8 cellular contexts compared by ENCODE assay signal in the genomic region with DNA sequence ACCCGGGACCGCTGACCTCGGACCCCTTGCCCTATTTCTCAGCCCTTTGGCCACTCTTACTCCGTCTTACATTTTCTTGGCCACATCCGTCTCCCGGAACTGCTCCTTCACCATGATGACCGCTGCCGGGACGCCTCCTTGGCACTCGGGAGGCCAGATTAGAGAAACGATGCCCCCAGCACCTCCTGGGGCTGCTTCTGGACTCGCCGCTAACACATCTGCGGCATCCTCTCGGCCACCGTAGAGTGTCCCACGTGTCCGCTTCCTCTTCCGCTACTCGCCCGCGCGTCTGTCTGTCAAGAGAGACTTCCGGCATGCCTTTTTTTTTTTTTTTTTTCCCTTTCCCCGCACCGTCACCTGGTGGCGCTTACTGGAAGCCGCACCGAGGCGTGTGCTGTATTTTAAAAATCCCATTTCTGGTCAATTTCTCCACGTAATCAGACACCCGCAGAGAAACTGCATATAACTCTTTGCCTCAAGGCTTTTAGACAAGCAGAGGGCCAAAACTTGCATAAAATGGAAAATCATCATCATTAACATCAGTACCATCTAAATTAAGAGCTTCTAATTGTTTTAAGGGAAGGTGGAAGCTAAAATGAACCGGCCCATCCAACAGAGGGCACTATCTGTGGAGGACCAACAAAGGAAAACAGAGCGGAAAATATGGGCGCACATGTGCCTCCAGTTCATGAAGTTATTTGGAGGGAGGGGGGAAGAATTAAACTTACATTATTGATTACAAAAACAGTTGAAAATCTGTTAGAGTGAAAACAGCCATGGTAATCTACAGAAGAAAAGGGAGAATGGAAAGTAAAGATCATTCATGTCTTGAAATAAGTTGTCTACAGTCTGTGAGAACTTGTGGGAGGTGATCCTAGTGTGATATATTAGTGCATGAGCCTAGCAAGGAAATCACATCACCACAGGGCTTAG. TPM values are rescaled to one million over a fixed set of nuclear protein-coding genes. Genes with fewer than 3 reads are reported as not detected.
DNase-seq lines count a peak whose midpoint lies in the region; ATAC-seq lines count a peak whose summit lies in the region.

POLR3A (minus strand) TSS at position 222 of the 933 bp plus-strand sequence; CDS start at position 114, 108 bp downstream.

- no peak within 1 kb of the TSS for H3K23ac ChIP-seq in mesendoderm (ENCODE audit: low read length)

- peaks cover 4% of the 10 kb centered on the region for H3K36me3 ChIP-seq in endocrine pancreas (ENCODE audit: control insufficient read depth, insufficient read depth, low read length)
- H3K36me3 ChIP-seq in mesendoderm (ENCODE audit: control insufficient read depth, insufficient read depth, low read length): peaks cover 5% of the 10 kb centered on the region

- H2BK15ac ChIP-seq in mesendoderm (replicated peaks; ENCODE audit: low read depth): no peak within 1 kb of the TSS

- peak within 1 kb of the TSS; percentile 97 for H4K5ac ChIP-seq in mesendoderm (ENCODE audit: low read length)

- H3K9ac ChIP-seq in endocrine pancreas (ENCODE audit: control insufficient read depth, insufficient read depth, low read length): peak within 1 kb of the TSS; percentile 95
- peak within 1 kb of the TSS; percentile 95 for H3K9ac ChIP-seq in mesendoderm (ENCODE audit: low read length)

- H3K18ac ChIP-seq in mesendoderm (ENCODE audit: low read length): no peak within 1 kb of the TSS

- WGBS in mesendoderm (ENCODE audit: extremely low coverage, insufficient coverage, low lambda C conversion rate): no CpG with 5 or more reads among the region's 35 CpGs

- H4K8ac ChIP-seq in mesendoderm (ENCODE audit: low read depth, low read length): no peak within 1 kb of the TSS

- H3K27me3 ChIP-seq in endocrine pancreas (ENCODE audit: control insufficient read depth, insufficient read depth, low read length) (no peaks in the 10 kb centered on the region), mesendoderm (ENCODE audit: insufficient read depth, low read length, poor library complexity) (no peaks in the 10 kb centered on the region)

- DNase-seq in COLO829 (ENCODE audit: low spot score) (peak; percentile 91), HT-29 (ENCODE audit: low spot score) (peak; percentile 90), mesendoderm (peak; percentile 99)
- DNase-seq in NK-92 treated with Interleukin-12 subunit alpha and Interleukin-12 subunit beta, amount 100 ng/mL, for 24 hours (lab: John Stamatoyannopoulos, UW): peak; percentile 82
- DNase-seq in activated CD8-positive, alpha-beta memory T cell treated with anti-CD3 and anti-CD28 coated beads for 4 hours (ENCODE audit: low read depth in 2 of 2): peak; percentile 85 to 86
- peak; percentile 80 for DNase-seq in stimulated activated CD8-positive, alpha-beta memory T cell treated with anti-CD3 and anti-CD28 coated beads, Interleukin-15, amount 100 ng/mL, for 1 hour (ENCODE audit: low read depth)

- no peak within 1 kb of the TSS for H3K27ac ChIP-seq in mesendoderm (ENCODE audit: low read depth, low read length)

- H3K4ac ChIP-seq in mesendoderm (ENCODE audit: low read depth, low read length): no peak within 1 kb of the TSS

- H3K56ac ChIP-seq in mesendoderm (ENCODE audit: low read length): peak within 1 kb of the TSS; percentile 98

- H2BK5ac ChIP-seq in mesendoderm (ENCODE audit: low read length): no peak within 1 kb of the TSS

- peak within 1 kb of the TSS; percentile 89 for H3K4me2 ChIP-seq in mesendoderm (ENCODE audit: low read length)

- H3K4me3 ChIP-seq in endocrine pancreas (ENCODE audit: control insufficient read depth, insufficient read depth, low read length): peak within 1 kb of the TSS; percentile 80
- H3K4me3 ChIP-seq in mesendoderm (ENCODE audit: low read length): peak within 1 kb of the TSS; percentile 81

- no peak within 1 kb of the TSS for H2BK120ac ChIP-seq in mesendoderm (ENCODE audit: low read depth, low read length)

- H3K4me1 ChIP-seq in endocrine pancreas (ENCODE audit: control insufficient read depth, insufficient read depth, low read length): peaks cover 2% of the 10 kb centered on the region
- H3K4me1 ChIP-seq in mesendoderm (ENCODE audit: control insufficient read depth, low read depth, low read length): no peaks in the 10 kb centered on the region

- no peaks in the 10 kb centered on the region for H3K9me3 ChIP-seq in endocrine pancreas (ENCODE audit: control insufficient read depth, low read length)

- peak; percentile 51 for ATAC-seq in GM19468 (IDR thresholded peaks at IDR 0.05; ENCODE audit: extremely low read depth, unreplicated experiment)

- peaks cover 29% of the 10 kb centered on the region for H3K79me2 ChIP-seq in mesendoderm (ENCODE audit: control insufficient read depth, insufficient read depth, low read length)

- no peak within 1 kb of the TSS for H2AK5ac ChIP-seq in mesendoderm (ENCODE audit: low read length)

- H3K79me1 ChIP-seq in mesendoderm (ENCODE audit: low read length): peaks cover 15% of the 10 kb centered on the region

RNA-seq across cellular contexts. Expression of gene POLR3A, which starts in this region (rescaled TPM):
- total RNA-seq in HT-29 (2014; rRNA removed; shearing (Covaris generic)): 9.1 and 10.8 TPM in 2 replicates
- 14.8 TPM for polyA plus RNA-seq in mesendoderm (2013, experiment 1 of 2)
- polyA plus RNA-seq in mesendoderm (2013, experiment 2 of 2): 14.8 TPM
